2 cellular contexts compared by ENCODE assay signal in genomic region chr9:89372979-89373378, GRCh38.
TF ChIP-seq lines count a peak whose summit lies in the region.

No MANE protein-coding gene starts in this region.

TF ChIP-seq in WTC11, 78 proteins besides CTCF, POLR2A, EP300 and RAD21:
- TF ChIP-seq CBFB (CRISPR knock-in tag; IDR thresholded peaks at IDR 0.05; ENCODE audit: low read depth) (no peak), FOXP1 (CRISPR knock-in tag; IDR thresholded peaks at IDR 0.05; ENCODE audit: borderline replicate concordance) (no peak), JAZF1 (CRISPR knock-in tag; IDR thresholded peaks at IDR 0.05) (no peak), TP53 (CRISPR knock-in tag; IDR thresholded peaks at IDR 0.05) (no peak)
- TF ChIP-seq, protein P1, sequence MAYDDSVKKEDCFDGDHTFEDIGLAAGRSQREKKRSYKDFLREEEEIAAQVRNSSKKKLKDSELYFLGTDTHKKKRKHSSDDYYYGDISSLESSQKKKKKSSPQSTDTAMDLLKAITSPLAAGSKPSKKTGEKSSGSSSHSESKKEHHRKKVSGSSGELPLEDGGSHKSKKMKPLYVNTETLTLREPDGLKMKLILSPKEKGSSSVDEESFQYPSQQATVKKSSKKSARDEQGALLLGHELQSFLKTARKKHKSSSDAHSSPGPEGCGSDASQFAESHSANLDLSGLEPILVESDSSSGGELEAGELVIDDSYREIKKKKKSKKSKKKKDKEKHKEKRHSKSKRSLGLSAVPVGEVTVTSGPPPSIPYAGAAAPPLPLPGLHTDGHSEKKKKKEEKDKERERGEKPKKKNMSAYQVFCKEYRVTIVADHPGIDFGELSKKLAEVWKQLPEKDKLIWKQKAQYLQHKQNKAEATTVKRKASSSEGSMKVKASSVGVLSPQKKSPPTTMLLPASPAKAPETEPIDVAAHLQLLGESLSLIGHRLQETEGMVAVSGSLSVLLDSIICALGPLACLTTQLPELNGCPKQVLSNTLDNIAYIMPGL (CRISPR knock-in tag; IDR thresholded peaks at IDR 0.05), result no peak

TF ChIP-seq in H1, 55 proteins besides CTCF, POLR2A, EP300 and RAD21:
- no peak for TF ChIP-seq CHD7 (IDR thresholded peaks at IDR 0.05; ENCODE audit: insufficient replicate concordance, low read length)
- TF ChIP-seq, protein P2, sequence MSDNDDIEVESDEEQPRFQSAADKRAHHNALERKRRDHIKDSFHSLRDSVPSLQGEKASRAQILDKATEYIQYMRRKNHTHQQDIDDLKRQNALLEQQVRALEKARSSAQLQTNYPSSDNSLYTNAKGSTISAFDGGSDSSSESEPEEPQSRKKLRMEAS (IDR thresholded peaks at IDR 0.05), result no peak
- TF ChIP-seq SP4 (IDR thresholded peaks at IDR 0.05; ENCODE audit: low read length), result no peak
- no peak for TF ChIP-seq BRCA1 (IDR thresholded peaks at IDR 0.05; ENCODE audit: low read depth, low read length)
- TF ChIP-seq SAP30 (IDR thresholded peaks at IDR 0.05; ENCODE audit: insufficient read depth, insufficient replicate concordance, low read length), result no peak
- TF ChIP-seq, protein P3, sequence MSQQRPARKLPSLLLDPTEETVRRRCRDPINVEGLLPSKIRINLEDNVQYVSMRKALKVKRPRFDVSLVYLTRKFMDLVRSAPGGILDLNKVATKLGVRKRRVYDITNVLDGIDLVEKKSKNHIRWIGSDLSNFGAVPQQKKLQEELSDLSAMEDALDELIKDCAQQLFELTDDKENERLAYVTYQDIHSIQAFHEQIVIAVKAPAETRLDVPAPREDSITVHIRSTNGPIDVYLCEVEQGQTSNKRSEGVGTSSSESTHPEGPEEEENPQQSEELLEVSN (IDR thresholded peaks at IDR 0.05), result no peak
- TF ChIP-seq SUZ12 (IDR thresholded peaks at IDR 0.05; ENCODE audit: low read length), result no peak
- no peak for TF ChIP-seq ASH2L (IDR thresholded peaks at IDR 0.05; ENCODE audit: low read length)
- TF ChIP-seq RFX5 (IDR thresholded peaks at IDR 0.05; ENCODE audit: borderline replicate concordance, low read depth, low read length), result no peak
- TF ChIP-seq MAFK (IDR thresholded peaks at IDR 0.05; ENCODE audit: low read depth, low read length), result no peak
- no peak for TF ChIP-seq YY1 (IDR thresholded peaks at IDR 0.05; ENCODE audit: low read depth, low read length)
- TF ChIP-seq EGR1 (IDR thresholded peaks at IDR 0.05; ENCODE audit: borderline replicate concordance, low read depth, low read length), result no peak
- TF ChIP-seq, protein P4, sequence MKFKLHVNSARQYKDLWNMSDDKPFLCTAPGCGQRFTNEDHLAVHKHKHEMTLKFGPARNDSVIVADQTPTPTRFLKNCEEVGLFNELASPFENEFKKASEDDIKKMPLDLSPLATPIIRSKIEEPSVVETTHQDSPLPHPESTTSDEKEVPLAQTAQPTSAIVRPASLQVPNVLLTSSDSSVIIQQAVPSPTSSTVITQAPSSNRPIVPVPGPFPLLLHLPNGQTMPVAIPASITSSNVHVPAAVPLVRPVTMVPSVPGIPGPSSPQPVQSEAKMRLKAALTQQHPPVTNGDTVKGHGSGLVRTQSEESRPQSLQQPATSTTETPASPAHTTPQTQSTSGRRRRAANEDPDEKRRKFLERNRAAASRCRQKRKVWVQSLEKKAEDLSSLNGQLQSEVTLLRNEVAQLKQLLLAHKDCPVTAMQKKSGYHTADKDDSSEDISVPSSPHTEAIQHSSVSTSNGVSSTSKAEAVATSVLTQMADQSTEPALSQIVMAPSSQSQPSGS (IDR thresholded peaks at IDR 0.05; ENCODE audit: low read length), result no peak
- no peak for TF ChIP-seq BACH1 (IDR thresholded peaks at IDR 0.05; ENCODE audit: low read length)
